ENCODE assay signal across 8 cellular contexts in the genomic region with DNA sequence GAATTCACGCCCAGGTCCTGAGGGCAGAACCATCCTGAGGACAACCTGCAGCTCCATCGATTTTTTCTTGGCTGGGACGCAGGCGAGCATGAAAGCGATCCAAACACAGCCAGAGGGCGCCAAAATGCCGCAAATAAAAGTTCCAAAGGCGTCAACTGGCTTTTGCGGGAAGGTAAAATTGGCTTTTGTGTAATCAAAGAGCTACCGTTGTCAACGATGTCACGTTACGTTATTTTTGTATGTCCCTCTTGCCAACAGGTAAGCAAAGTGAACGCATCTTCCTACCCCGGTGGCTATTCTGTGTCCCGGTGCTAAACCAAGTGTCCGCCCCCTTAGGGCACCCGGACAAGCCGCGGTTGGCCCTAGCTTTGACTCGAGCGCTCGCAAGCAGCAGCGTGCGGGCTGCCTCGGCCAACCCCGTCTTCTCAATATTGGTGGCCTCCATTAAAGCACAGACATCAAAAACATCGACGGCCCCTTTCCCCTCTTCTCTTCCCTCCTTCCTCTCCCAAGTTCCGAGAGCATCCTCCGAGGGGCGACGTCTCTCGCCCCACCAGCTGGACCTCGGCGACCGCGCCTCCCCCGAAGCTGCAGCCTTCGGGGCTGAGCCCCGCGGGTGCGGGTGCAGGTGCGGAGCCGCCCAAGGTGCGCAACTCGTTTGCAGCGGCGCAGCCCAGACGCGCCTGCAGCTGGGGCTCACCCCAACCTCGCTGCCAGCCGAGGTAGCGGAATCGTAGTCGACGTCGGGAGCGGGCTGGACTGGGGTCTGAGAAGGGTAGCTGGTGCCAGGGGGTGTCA. TPM values are rescaled to one million over a fixed set of nuclear protein-coding genes. Genes with fewer than 3 reads are reported as not detected.
A peak's percentile ranks its signal among the peaks of the same experiment; 100 is the strongest.
DNase-seq lines count a peak whose midpoint lies in the region; ATAC-seq, FAIRE-seq and TF ChIP-seq lines count a peak whose summit lies in the region.

No MANE protein-coding gene starts in this region.

- peak overlapping the region; percentile 77 for H3K9ac ChIP-seq in NT2/D1 (ENCODE audit: insufficient read length, low read depth)

- H3K4me1 ChIP-seq in NT2/D1 (ENCODE audit: insufficient read depth, insufficient read length) (no peaks in the 10 kb centered on the region), upper lobe of right lung (peaks cover 9% of the 10 kb centered on the region)

- H3K36me3 Mint-ChIP-seq in nephron (ENCODE audit: low read depth) = peaks cover 6% of the 10 kb centered on the region

- H3K4me1 Mint-ChIP-seq in nephron = peaks cover 13% of the 10 kb centered on the region

- FAIRE-seq in frontal cortex (lab: Jason Lieb, UNC) = no peak

- intact Hi-C loops in upper lobe of right lung (cut with DNase I) = loop anchor here (10.0 kb wide), 1 partner anchor 1068 kb away; no protein-coding TSS in a partner anchor

- peaks cover 7% of the 10 kb centered on the region for H3K27me3 Mint-ChIP-seq in nephron (ENCODE audit: low read depth)

- ATAC-seq in GM21723 (IDR thresholded peaks at IDR 0.05; ENCODE audit: unreplicated experiment) = peak; percentile 42
- ATAC-seq in upper lobe of right lung = peak; percentile 67

- peak overlapping the region; percentile 75 for H3K4me3 ChIP-seq in NT2/D1 (ENCODE audit: insufficient read length, low read depth)
- H3K4me3 ChIP-seq in upper lobe of right lung = peak overlapping the region; percentile 60

- peak overlapping the region; percentile 90 to 93 (median 91) for H3K4me3 Mint-ChIP-seq in nephron

- peak; percentile 85 to 90 (median 86) for TF ChIP-seq CTCF in nephron (IDR thresholded peaks at IDR 0.05; ENCODE audit: unreplicated experiment in 3 of 3)
- peak; percentile 73 for TF ChIP-seq CTCF in upper lobe of right lung (IDR thresholded peaks at IDR 0.05)

- no peaks in the 10 kb centered on the region for H3K27me3 ChIP-seq in NT2/D1 (ENCODE audit: insufficient read depth, insufficient read length)
- no peaks in the 10 kb centered on the region for H3K27me3 ChIP-seq in upper lobe of right lung

- peak overlapping the region; percentile 22 to 96 (median 92) for H3K27ac Mint-ChIP-seq in nephron

- no peaks in the 10 kb centered on the region for H3K9me3 Mint-ChIP-seq in nephron

- no peak overlapping the region for H3K27ac ChIP-seq in upper lobe of right lung

- DNase-seq in ELF-1 (ENCODE audit: low read depth, low spot score) (peak; percentile 95), HuH-7.5 (ENCODE audit: low spot score) (peak; percentile 61), NT2/D1 (ENCODE audit: low read depth, low spot score) (peak; percentile 73), frontal cortex (ENCODE audit: low spot score in 2 of 2) (peak; percentile 59 to 75), upper lobe of right lung (peak; percentile 83)
- peak; percentile 8 for DNase-seq in activated naive CD4-positive, alpha-beta T cell treated with Interleukin-2 at 50 U/mL for 16 hours

- H3K36me3 ChIP-seq in NT2/D1 (ENCODE audit: insufficient read depth, insufficient read length, low read length) = peaks cover 13% of the 10 kb centered on the region
- no peaks in the 10 kb centered on the region for H3K36me3 ChIP-seq in upper lobe of right lung

- H3K9me3 ChIP-seq in NT2/D1 (ENCODE audit: insufficient read depth, low read length) = no peaks in the 10 kb centered on the region
- H3K9me3 ChIP-seq in upper lobe of right lung = no peaks in the 10 kb centered on the region

RNA-seq across cellular contexts. Expression of a gene that starts 1.1 kb away (rescaled TPM):
- total RNA-seq in frontal cortex (411 TPM), upper lobe of right lung (31.1 TPM)

Comparison
In these comparisons a context has a peak if more than half of its experiments do, and no peak if none do; other contexts are left out.
1. DNase-seq: peak in every context shown above with its lines; median percentile 95 in ELF-1; 83 in upper lobe of right lung; 73 in NT2/D1; 67 in frontal cortex; 61 in HuH-7.5; 8 in activated naive CD4-positive, alpha-beta T cell treated with Interleukin-2 at 50 U/mL for 16 hours.
2. RNA of a gene that starts 1.1 kb away (total RNA-seq): 411 TPM in frontal cortex (single experiment); 31.1 TPM in upper lobe of right lung (single experiment); every median in the first group is over 10 times any median in the second.